ENCODE assay signal across 1 cellular context in genomic region chr1:2527553-2527860, GRCh38.
TF ChIP-seq lines count a peak whose summit lies in the region.

No MANE protein-coding gene starts in this region.

TF ChIP-seq in HepG2, 621 proteins besides CTCF, POLR2A, EP300 and RAD21:
- TF ChIP-seq HNRNPL (IDR thresholded peaks at IDR 0.05; ENCODE audit: low read depth, low read length) (0 out of 2 replicates have a peak, but pooled peaks have one; percentile 8), SOX6 (IDR thresholded peaks at IDR 0.05) (no peak), SOX6 (CRISPR knock-in tag; IDR thresholded peaks at IDR 0.05) (no peak), ZNF292 (CRISPR knock-in tag; IDR thresholded peaks at IDR 0.05; ENCODE audit: borderline replicate concordance, low read depth) (no peak), ZC3H13 (CRISPR knock-in tag; IDR thresholded peaks at IDR 0.05) (no peak), HDAC1 (CRISPR knock-in tag; IDR thresholded peaks at IDR 0.05) (peak; percentile 25; the same call in 1 of the 2 replicates)
